Comparison of ENCODE assay signal across 9 cellular contexts in genomic region chr11:93169950-93170561, GRCh38. TPM values are rescaled to one million over a fixed set of nuclear protein-coding genes. Genes with fewer than 3 reads are reported as not detected.
DNase-seq lines count a peak whose midpoint lies in the region; ATAC-seq and TF ChIP-seq lines count a peak whose summit lies in the region.
"Had no signal": no experiment of that assay in that cellular context is flagged by ENCODE, and none has a peak within 500 bp of the region (broad histone marks: within the 10 kb centered on the region; RNA-seq: fewer than 3 reads in every experiment).

No MANE protein-coding gene starts in this region.

- H3K4me1 Mint-ChIP-seq in CD4-positive, alpha-beta T cell (ENCODE audit: low read depth), result peaks cover 23% of the 10 kb centered on the region
- H3K4me1 Mint-ChIP-seq in WTC11, result no peaks in the 10 kb centered on the region

- H3K27ac Mint-ChIP-seq in CD4-positive, alpha-beta T cell, result no peak overlapping the region
- H3K27ac Mint-ChIP-seq in WTC11, result no peak overlapping the region

- peak; percentile 39 for TF ChIP-seq CTCF in CD4-positive, alpha-beta T cell (IDR thresholded peaks at IDR 0.05)
- peak; percentile 26 for TF ChIP-seq CTCF in HFF-Myc (IDR thresholded peaks at IDR 0.05; ENCODE audit: low read depth, low read length, missing control alignments)
- peak; percentile 27; the same call in 1 of the 2 replicates for TF ChIP-seq CTCF in WTC11 (IDR thresholded peaks at IDR 0.05)

- CTCF ChIA-PET in CD4-positive, alpha-beta T cell (lab: Charles Lee), result interaction anchor here (1.4 kb wide), 2 partner anchors 8 to 12 kb away, joined by 3 to 4 read pairs; no protein-coding TSS in a partner anchor
- CTCF ChIA-PET in WTC11 (lab: Charles Lee), result interaction anchor here (0.5 to 1.6 kb wide), 6 partner anchors 21 to 228 kb away, joined by 3 to 13 read pairs (median 3); no protein-coding TSS in a partner anchor

- intact Hi-C loops in CD4-positive, alpha-beta T cell (cut with DNase I, micrococcal nuclease), result no loop called here

- ATAC-seq in CD4-positive, alpha-beta T cell (ENCODE audit: poor library complexity), result no peak
- ATAC-seq in WTC11 (no peak), GM19395 (IDR thresholded peaks at IDR 0.05; ENCODE audit: unreplicated experiment) (no peak)

- no peaks in the 10 kb centered on the region for H3K27me3 ChIP-seq in CD4-positive, alpha-beta T cell (ENCODE audit: control insufficient read depth, insufficient read depth, low read length)

- POLR2A ChIA-PET in CD4-positive, alpha-beta T cell (lab: Charles Lee), result no interaction called here
- POLR2A ChIA-PET in WTC11 (lab: Charles Lee), result no interaction called here

- H3K4me3 Mint-ChIP-seq in CD4-positive, alpha-beta T cell, result no peak overlapping the region
- no peak overlapping the region for H3K4me3 Mint-ChIP-seq in WTC11

- DNase-seq in CD4-positive, alpha-beta T cell, result no peak
- peak; percentile 9 for DNase-seq in HFF-Myc (ENCODE audit: extremely low read depth, low read depth)
- no peak for DNase-seq in WTC11 (ENCODE audit: low spot score)
- peak; percentile 45 for DNase-seq in left kidney (ENCODE audit: low read depth, low spot score)
- DNase-seq in NCI-H446 treated with DMSO at 0.1 percent for 48 hours (lab: John Stamatoyannopoulos, UW), result no peak
- no peak for DNase-seq in activated CD8-positive, alpha-beta memory T cell treated with anti-CD3 and anti-CD28 coated beads for 24 hours
- DNase-seq in stimulated activated CD4-positive, alpha-beta T cell treated with anti-CD3 and anti-CD28 coated beads, Interleukin-4, amount 100 ng/mL, for 24 hours, result no peak

- H3K4me3 ChIP-seq in HFF-Myc (replicated peaks; ENCODE audit: low read depth, low read length), result no peak overlapping the region

- H3K9me3 Mint-ChIP-seq in CD4-positive, alpha-beta T cell, result no peaks in the 10 kb centered on the region
- no peaks in the 10 kb centered on the region for H3K9me3 Mint-ChIP-seq in WTC11

- H3K36me3 Mint-ChIP-seq in CD4-positive, alpha-beta T cell (ENCODE audit: low read depth), result peaks cover 16% of the 10 kb centered on the region
- 0 out of 2 replicates have a peak, but pooled peaks cover 3% of the 10 kb centered on the region for H3K36me3 Mint-ChIP-seq in WTC11

- H3K27ac ChIP-seq in CD4-positive, alpha-beta T cell (ENCODE audit: low read depth, low read length), result no peak overlapping the region
- H3K27ac ChIP-seq: parathyroid adenoma had no signal

- no peaks in the 10 kb centered on the region for H3K27me3 Mint-ChIP-seq in CD4-positive, alpha-beta T cell
- H3K27me3 Mint-ChIP-seq in WTC11 (ENCODE audit: low read depth), result no peaks in the 10 kb centered on the region

- no peaks in the 10 kb centered on the region for H3K9me3 ChIP-seq in CD4-positive, alpha-beta T cell (ENCODE audit: control insufficient read depth, low read length)

TF ChIP-seq in WTC11, 78 proteins besides CTCF, POLR2A, EP300 and RAD21:
- TF ChIP-seq TP53 (CRISPR knock-in tag; IDR thresholded peaks at IDR 0.05) (no peak), ETV6 (CRISPR knock-in tag; IDR thresholded peaks at IDR 0.05) (no peak), ATF6 (CRISPR knock-in tag; IDR thresholded peaks at IDR 0.05) (no peak), E2F4 (CRISPR knock-in tag; IDR thresholded peaks at IDR 0.05; ENCODE audit: borderline replicate concordance, low read depth) (no peak), MXD4 (CRISPR knock-in tag; IDR thresholded peaks at IDR 0.05; ENCODE audit: borderline replicate concordance) (no peak), KAT7 (CRISPR knock-in tag; IDR thresholded peaks at IDR 0.05; ENCODE audit: borderline replicate concordance) (no peak), RORB (CRISPR knock-in tag; IDR thresholded peaks at IDR 0.05) (no peak), JUN (CRISPR knock-in tag; IDR thresholded peaks at IDR 0.05) (no peak), OVOL2 (CRISPR knock-in tag; IDR thresholded peaks at IDR 0.05; ENCODE audit: borderline replicate concordance) (no peak), CREB1 (CRISPR knock-in tag; IDR thresholded peaks at IDR 0.05) (no peak), ELF4 (CRISPR knock-in tag; IDR thresholded peaks at IDR 0.05; ENCODE audit: low read depth) (no peak), MAX (CRISPR knock-in tag; IDR thresholded peaks at IDR 0.05) (no peak)

RNA-seq across cellular contexts. Expression of gene SLC36A4, which starts 27.7 kb away (rescaled TPM):
- 10 to 100 TPM; 15.9 to 16.4 TPM for total RNA-seq in CD4-positive, alpha-beta T cell
- total RNA-seq in WTC11 (2021), result 20.8 to 27.9 TPM (median 21.0 TPM) in 3 replicates

Comparison
In these comparisons a context has a peak if more than half of its experiments do, and no peak if none do; other contexts are left out.
1. DNase-seq: peak in HFF-Myc (single experiment) and left kidney (single experiment); none in CD4-positive, alpha-beta T cell (0 of 10), WTC11 (single experiment), NCI-H446 treated with DMSO at 0.1 percent for 48 hours (single experiment), activated CD8-positive, alpha-beta memory T cell treated with anti-CD3 and anti-CD28 coated beads for 24 hours (single experiment) and stimulated activated CD4-positive, alpha-beta T cell treated with anti-CD3 and anti-CD28 coated beads, Interleukin-4, amount 100 ng/mL, for 24 hours (single experiment).
2. Peak in every context shown above with its lines, with median percentiles within 50 percentile points of each other: CTCF ChIP-seq.